Comparison of ENCODE assay signal across 13 cellular contexts in the genomic region with DNA sequence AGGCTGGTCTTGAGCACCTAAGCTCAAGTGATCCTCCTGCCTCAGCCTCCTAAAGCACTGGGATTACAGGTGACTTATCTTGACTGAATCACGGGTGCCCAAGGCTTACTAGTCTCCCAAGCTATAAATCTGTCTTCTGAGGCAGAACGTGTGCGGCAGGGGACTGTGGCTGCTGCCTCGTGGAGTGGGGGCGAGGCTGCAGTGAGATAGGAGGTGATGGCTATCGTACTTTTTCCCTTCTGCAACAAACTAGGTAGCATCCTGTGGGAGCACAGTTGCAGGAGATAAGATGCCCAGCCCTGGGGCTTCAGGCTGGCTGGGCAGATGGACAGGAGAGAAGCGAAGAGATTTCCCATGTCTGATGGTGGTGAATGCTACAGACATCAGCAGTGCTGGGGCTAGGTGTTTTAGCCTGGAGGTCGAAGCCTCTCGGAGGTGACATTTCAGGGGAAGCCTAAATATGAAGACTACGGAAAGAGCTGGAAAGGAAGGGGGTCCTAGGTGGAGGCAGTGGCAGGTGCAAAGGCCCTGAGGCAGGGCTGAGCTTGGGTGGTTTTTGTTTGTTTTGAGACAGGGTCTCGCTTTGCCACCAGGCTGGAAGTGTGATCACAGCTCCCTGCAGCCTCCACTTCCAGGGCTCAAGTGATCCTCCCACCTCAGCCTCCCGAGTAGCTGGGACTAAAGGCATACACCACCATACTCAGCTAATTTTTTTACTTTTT. TPM values are rescaled to one million over a fixed set of nuclear protein-coding genes. Genes with fewer than 3 reads are reported as not detected.
"Had no signal": no experiment of that assay in that cellular context is flagged by ENCODE, and none has a peak within 500 bp of the region (broad histone marks: within the 10 kb centered on the region; RNA-seq: fewer than 3 reads in every experiment).

No MANE protein-coding gene starts in this region.

- DNase-seq: activated CD8-positive, alpha-beta memory T cell treated with anti-CD3 and anti-CD28 coated beads for 24 hours; adrenal gland; dorsolateral prefrontal cortex; heart right ventricle; midbrain; pancreas; trophoblast cell had no signal

- ATAC-seq: gastroesophageal sphincter, sciatic nerve had no signal

- H3K9me3 Mint-ChIP-seq: stimulated activated naive CD8-positive, alpha-beta T cell treated with anti-CD3 and anti-CD28 coated beads, Interleukin-15, Interleukin-2, amounts not matched to agents 100 ng/mL and 50 ng/mL, for 24 hours had no signal

- H3K4me3 Mint-ChIP-seq: stimulated activated naive CD8-positive, alpha-beta T cell treated with anti-CD3 and anti-CD28 coated beads, Interleukin-15, Interleukin-2, amounts not matched to agents 100 ng/mL and 50 ng/mL, for 24 hours had no signal

RNA-seq across cellular contexts. Expression of a gene that starts 7.4 kb away (rescaled TPM):
- total RNA-seq: cardiac muscle cell, heart right ventricle had no signal

RNA-seq across cellular contexts. Expression of a gene that starts 19.0 kb away (rescaled TPM):
- total RNA-seq: gastroesophageal sphincter, heart right ventricle, lung, pancreas, sciatic nerve, suprapubic skin had no signal
